Comparison of ENCODE assay signal across 10 cellular contexts in genomic region chr5:43432486-43433365, GRCh38. TPM values are rescaled to one million over a fixed set of nuclear protein-coding genes. Genes with fewer than 3 reads are reported as not detected.
DNase-seq lines count a peak whose midpoint lies in the region; ATAC-seq lines count a peak whose summit lies in the region.
"Had no signal": no experiment of that assay in that cellular context is flagged by ENCODE, and none has a peak within 500 bp of the region (broad histone marks: within the 10 kb centered on the region; RNA-seq: fewer than 3 reads in every experiment).

No MANE protein-coding gene starts in this region.

- peak overlapping the region; percentile 34 for H3K4me2 ChIP-seq in GM23248 (ENCODE audit: unreplicated experiment)

- H3F3A ChIP-seq in GM23248 (ENCODE audit: insufficient read depth) = peaks cover 17% of the 10 kb centered on the region

- no peak for ATAC-seq in stimulated activated memory B cell treated with anti-CD40 and anti-IgM and Interleukin-4, amounts not matched to agents 10 μg/mL and 1 μg/mL and 100 μg/mL, for 72 hours
- ATAC-seq in GM18520 (IDR thresholded peaks at IDR 0.05; ENCODE audit: unreplicated experiment) (no peak), HG02840 (IDR thresholded peaks at IDR 0.05; ENCODE audit: low FRiP score, unreplicated experiment) (no peak)

- no peaks in the 10 kb centered on the region for H3K4me1 Mint-ChIP-seq in stimulated activated memory B cell treated with anti-CD40 and anti-IgM and Interleukin-4, amounts not matched to agents 10 μg/mL and 1 μg/mL and 100 μg/mL, for 72 hours
- no peaks in the 10 kb centered on the region for H3K4me1 Mint-ChIP-seq in activated CD4-positive, alpha-beta T cell treated with anti-CD3 and anti-CD28 coated beads, Interleukin-2, amount 10 ng/mL, durations not matched to agents 24 days and 14 days

- peaks cover 14% of the 10 kb centered on the region for H3K4me1 ChIP-seq in GM23248 (ENCODE audit: insufficient read depth)

- H3K4me3 ChIP-seq in GM23248 = no peak overlapping the region

- H3K9me3 Mint-ChIP-seq in stimulated activated memory B cell treated with anti-CD40 and anti-IgM and Interleukin-4, amounts not matched to agents 10 μg/mL and 1 μg/mL and 100 μg/mL, for 72 hours = peaks cover 6% of the 10 kb centered on the region
- no peaks in the 10 kb centered on the region for H3K9me3 Mint-ChIP-seq in activated CD4-positive, alpha-beta T cell treated with anti-CD3 and anti-CD28 coated beads, Interleukin-2, amount 10 ng/mL, durations not matched to agents 24 days and 14 days

- no peak overlapping the region for H3K4me3 Mint-ChIP-seq in stimulated activated memory B cell treated with anti-CD40 and anti-IgM and Interleukin-4, amounts not matched to agents 10 μg/mL and 1 μg/mL and 100 μg/mL, for 72 hours
- no peak overlapping the region for H3K4me3 Mint-ChIP-seq in activated CD4-positive, alpha-beta T cell treated with anti-CD3 and anti-CD28 coated beads, Interleukin-2, amount 10 ng/mL, durations not matched to agents 24 days and 14 days
- H3K4me3 Mint-ChIP-seq: stimulated activated naive CD8-positive, alpha-beta T cell treated with anti-CD3 and anti-CD28 coated beads, Interleukin-15, Interleukin-2, amounts not matched to agents 100 ng/mL and 50 ng/mL, for 24 hours had no signal

- no peak overlapping the region for H3K27ac ChIP-seq in GM23248

- H3K9me3 ChIP-seq in GM23248 (ENCODE audit: low read depth) = no peaks in the 10 kb centered on the region

- no peaks in the 10 kb centered on the region for H4K20me1 ChIP-seq in GM23248 (ENCODE audit: insufficient read depth)

- H2AFZ ChIP-seq in GM23248 = no peak overlapping the region

- H3K79me2 ChIP-seq in GM23248 (ENCODE audit: insufficient read depth) = no peaks in the 10 kb centered on the region

- no peaks in the 10 kb centered on the region for H3K27me3 ChIP-seq in GM23248 (replicated peaks; ENCODE audit: insufficient read depth)

- no peaks in the 10 kb centered on the region for H3K27me3 Mint-ChIP-seq in stimulated activated memory B cell treated with anti-CD40 and anti-IgM and Interleukin-4, amounts not matched to agents 10 μg/mL and 1 μg/mL and 100 μg/mL, for 72 hours
- H3K27me3 Mint-ChIP-seq in activated CD4-positive, alpha-beta T cell treated with anti-CD3 and anti-CD28 coated beads, Interleukin-2, amount 10 ng/mL, durations not matched to agents 24 days and 14 days = no peaks in the 10 kb centered on the region
- H3K27me3 Mint-ChIP-seq: stimulated activated naive CD8-positive, alpha-beta T cell treated with anti-CD3 and anti-CD28 coated beads, Interleukin-15, Interleukin-2, amounts not matched to agents 100 ng/mL and 50 ng/mL, for 24 hours had no signal

- H3K9me2 ChIP-seq in GM23248 (ENCODE audit: insufficient read depth) = no peaks in the 10 kb centered on the region

- H3K36me3 ChIP-seq in GM23248 (ENCODE audit: low read depth) = no peaks in the 10 kb centered on the region

- no peaks in the 10 kb centered on the region for H3K36me3 Mint-ChIP-seq in stimulated activated memory B cell treated with anti-CD40 and anti-IgM and Interleukin-4, amounts not matched to agents 10 μg/mL and 1 μg/mL and 100 μg/mL, for 72 hours
- H3K36me3 Mint-ChIP-seq in activated CD4-positive, alpha-beta T cell treated with anti-CD3 and anti-CD28 coated beads, Interleukin-2, amount 10 ng/mL, durations not matched to agents 24 days and 14 days (ENCODE audit: low read depth) = no peaks in the 10 kb centered on the region

- H3K9ac ChIP-seq in GM23248 = no peak overlapping the region

- no peak overlapping the region for H3K27ac Mint-ChIP-seq in stimulated activated memory B cell treated with anti-CD40 and anti-IgM and Interleukin-4, amounts not matched to agents 10 μg/mL and 1 μg/mL and 100 μg/mL, for 72 hours
- no peak overlapping the region for H3K27ac Mint-ChIP-seq in activated CD4-positive, alpha-beta T cell treated with anti-CD3 and anti-CD28 coated beads, Interleukin-2, amount 10 ng/mL, durations not matched to agents 24 days and 14 days
- H3K27ac Mint-ChIP-seq: stimulated activated naive CD8-positive, alpha-beta T cell treated with anti-CD3 and anti-CD28 coated beads, Interleukin-15, Interleukin-2, amounts not matched to agents 100 ng/mL and 50 ng/mL, for 24 hours had no signal

- intact Hi-C loops in activated CD4-positive, alpha-beta T cell treated with anti-CD3 and anti-CD28 coated beads, Interleukin-2, amount 10 ng/mL, durations not matched to agents 24 days and 14 days (cut with micrococcal nuclease) = no loop called here

- in situ Hi-C loops in GM23248 (cut with MboI) = no loop called here

- 42 to 50% methylated on average over 3 of the region's 3 CpGs for WGBS in GM23248 (ENCODE audit: low coverage in 1 of 2, low lambda C conversion rate in 2 of 2, missing lambda C conversion rate in 2 of 2), 2 experiments

- DNase-seq in GM23248 (peak; percentile 50), NOMO-1 treated with dmso at 0.1 percent for 144 hours (lab: John Stamatoyannopoulos, UW; ENCODE audit: unreplicated experiment) (peak; percentile 19), fibroblast of the conjunctiva (ENCODE audit: low read depth) (peak; percentile 76), pons (ENCODE audit: low spot score) (peak; percentile 29)
- no peak for DNase-seq in activated CD4-positive, alpha-beta T cell treated with anti-CD3 and anti-CD28 coated beads, Interleukin-2, amount 10 ng/mL, durations not matched to agents 24 days and 14 days
- DNase-seq: NCI-H1694 treated with DMSO at 0.1 percent for 48 hours had no signal

RNA-seq across cellular contexts. Expression of gene CCL28, which starts 20.5 kb away (rescaled TPM):
- 0.25 and 1.3 TPM in 2 replicates for total RNA-seq in GM23248 (2014; rRNA removed; shearing (Covaris generic))
- polyA plus RNA-seq in GM23248 (2016; fragmentation: Nextera tagmentation; extraction: Ambion mirVana) = 1.4 and 2.2 TPM in 2 replicates
- total RNA-seq in activated CD4-positive, alpha-beta T cell treated with anti-CD3 and anti-CD28 coated beads, Interleukin-2, amount 10 ng/mL, durations not matched to agents 24 days and 14 days = 7.4 and 7.5 TPM in 2 replicates

RNA-seq across cellular contexts. Expression of gene TMEM267, which starts 50.9 kb away (rescaled TPM):
- 41.1 and 41.4 TPM in 2 replicates for total RNA-seq in GM23248 (2014; rRNA removed; shearing (Covaris generic))
- polyA plus RNA-seq in GM23248 (2016; fragmentation: Nextera tagmentation; extraction: Ambion mirVana) = 47.2 and 49.4 TPM in 2 replicates
- 20.0 and 24.0 TPM in 2 replicates for total RNA-seq in activated CD4-positive, alpha-beta T cell treated with anti-CD3 and anti-CD28 coated beads, Interleukin-2, amount 10 ng/mL, durations not matched to agents 24 days and 14 days
